ENCODE assay signal across 10 cellular contexts in genomic region chr6:70134542-70134941, GRCh38.
"Had no signal": no experiment of that assay in that cellular context is flagged by ENCODE, and none has a peak within 500 bp of the region (broad histone marks: within the 10 kb centered on the region; RNA-seq: fewer than 3 reads in every experiment).

No MANE protein-coding gene starts in this region.

- H3K27ac Mint-ChIP-seq: HFFc6, IgD-negative memory B cell had no signal

- H3K9me3 ChIP-seq: HAP-1 had no signal

- H3K4me3 ChIP-seq: GM23248, HAP-1 had no signal

- H3K27ac ChIP-seq: GM23248, HL-60 had no signal

- H3K9me3 Mint-ChIP-seq: IgD-negative memory B cell had no signal

- FAIRE-seq: HepG2 had no signal

- H3K4me3 Mint-ChIP-seq: HFFc6, IgD-negative memory B cell had no signal

- H3K36me3 ChIP-seq: HAP-1 had no signal

- DNase-seq: GM23248, GOT3, H7, HFFc6, KBM-7 had no signal

- ATAC-seq: HCT116, HepG2 had no signal

- H3K27me3 Mint-ChIP-seq: IgD-negative memory B cell had no signal
